8 cellular contexts compared by ENCODE assay signal in genomic region chr4:121900132-121900983, GRCh38. TPM values are rescaled to one million over a fixed set of nuclear protein-coding genes. Genes with fewer than 3 reads are reported as not detected.
A peak's percentile ranks its signal among the peaks of the same experiment; 100 is the strongest.
DNase-seq lines count a peak whose midpoint lies in the region; ATAC-seq lines count a peak whose summit lies in the region.

No MANE protein-coding gene starts in this region.

- DNase-seq in GM04503 (ENCODE audit: low read depth) (peak; percentile 11), SHP77 treated with DMSO at 0.1 percent for 48 hours (lab: John Stamatoyannopoulos, UW) (peak; percentile 25), head of caudate nucleus (peak in 41 of 42 donors; percentile 3 to 83 (median 55)), retina (peak; percentile 55), cerebellar nuclear complex (lab: John Stamatoyannopoulos, UW) (no peak)
- peak; percentile 52 for DNase-seq in Jurkat, Clone E6-1 (ENCODE audit: low read depth, low spot score)
- DNase-seq in activated naive CD8-positive, alpha-beta T cell treated with anti-CD3 and anti-CD28 coated beads for 36 hours = peak; percentile 46

- H3K4me1 Mint-ChIP-seq in activated naive CD8-positive, alpha-beta T cell treated with anti-CD3 and anti-CD28 coated beads for 36 hours = peaks cover 2% of the 10 kb centered on the region

- H3K27ac Mint-ChIP-seq in activated naive CD8-positive, alpha-beta T cell treated with anti-CD3 and anti-CD28 coated beads for 36 hours = no peak overlapping the region

- intact Hi-C loops in head of caudate nucleus (cut with DNase I) = no loop called here

- ATAC-seq in GM21717 (IDR thresholded peaks at IDR 0.05; ENCODE audit: unreplicated experiment) = peak; percentile 88

- H3K4me3 ChIP-seq in Jurkat, Clone E6-1 (ENCODE audit: low read length) = no peak overlapping the region

- peaks cover 3% of the 10 kb centered on the region for H3K9me3 Mint-ChIP-seq in activated naive CD8-positive, alpha-beta T cell treated with anti-CD3 and anti-CD28 coated beads for 36 hours

- H3K4me3 Mint-ChIP-seq in activated naive CD8-positive, alpha-beta T cell treated with anti-CD3 and anti-CD28 coated beads for 36 hours = no peak overlapping the region

- H3K36me3 Mint-ChIP-seq in activated naive CD8-positive, alpha-beta T cell treated with anti-CD3 and anti-CD28 coated beads for 36 hours = peaks cover 3% of the 10 kb centered on the region

- H3K27me3 Mint-ChIP-seq in activated naive CD8-positive, alpha-beta T cell treated with anti-CD3 and anti-CD28 coated beads for 36 hours = peaks cover 14% of the 10 kb centered on the region

RNA-seq across cellular contexts. Expression of gene BBS7, which starts 30.1 kb away (rescaled TPM):
- 22.6 TPM for polyA plus RNA-seq in Jurkat, Clone E6-1 (2012; ENCODE audit: insufficient read depth, insufficient read length)
- total RNA-seq in activated naive CD8-positive, alpha-beta T cell treated with anti-CD3 and anti-CD28 coated beads for 36 hours = 10 to 100 TPM; 22.7 to 23.9 TPM

RNA-seq across cellular contexts. Expression of gene TRPC3, which starts 51.5 kb away (rescaled TPM):
- not detected for polyA plus RNA-seq in Jurkat, Clone E6-1 (2012; ENCODE audit: insufficient read depth, insufficient read length)
- total RNA-seq in activated naive CD8-positive, alpha-beta T cell treated with anti-CD3 and anti-CD28 coated beads for 36 hours = under 1 TPM; 0.12 to 0.42 TPM

Comparison
In these comparisons a context has a peak if more than half of its experiments do, and no peak if none do; other contexts are left out.
1. DNase-seq: peak in GM04503 (single experiment), Jurkat, Clone E6-1 (single experiment), SHP77 treated with DMSO at 0.1 percent for 48 hours (single experiment), activated naive CD8-positive, alpha-beta T cell treated with anti-CD3 and anti-CD28 coated beads for 36 hours (single experiment), head of caudate nucleus (41 of 42) and retina (single experiment); none in cerebellar nuclear complex (0 of 2).